8 cellular contexts compared by ENCODE assay signal in the genomic region with DNA sequence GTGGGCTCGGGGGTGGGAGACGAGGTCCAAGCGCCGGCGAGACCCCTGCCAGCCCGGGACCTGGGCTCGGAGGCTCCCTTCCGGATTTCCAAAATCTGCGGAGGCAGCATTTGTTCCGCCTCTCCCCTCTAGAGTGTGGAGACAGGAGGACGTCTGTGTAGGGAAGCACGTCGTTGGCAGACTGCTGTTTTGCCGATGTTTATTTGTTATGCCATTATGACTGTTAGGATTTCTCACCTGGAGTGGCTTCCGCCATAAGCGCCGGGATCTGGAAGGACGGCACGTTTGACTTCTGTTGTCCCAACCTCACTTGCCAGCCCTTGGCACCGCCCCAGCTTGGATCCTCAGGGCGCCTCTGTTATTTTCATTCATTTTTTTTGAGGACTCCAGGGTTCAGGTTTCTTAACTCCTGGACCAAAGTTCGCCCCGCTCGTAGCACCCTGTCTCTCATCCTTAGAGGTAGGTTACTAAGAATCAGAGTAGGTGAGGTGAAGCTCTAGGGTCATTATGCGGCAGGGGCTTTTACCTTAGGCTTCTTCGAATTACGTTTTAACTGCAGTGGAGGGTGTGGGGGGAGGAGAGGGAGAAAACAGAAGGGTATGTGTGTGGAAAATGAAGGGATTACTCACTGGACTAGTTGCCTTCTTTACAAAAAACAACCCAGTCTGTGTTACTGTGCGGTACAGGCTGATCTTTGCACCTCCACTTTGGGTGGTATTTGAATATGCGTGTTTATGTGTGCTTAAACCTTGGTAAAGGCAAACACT. TPM values are rescaled to one million over a fixed set of nuclear protein-coding genes. Genes with fewer than 3 reads are reported as not detected.
DNase-seq lines count a peak whose midpoint lies in the region; ATAC-seq and TF ChIP-seq lines count a peak whose summit lies in the region.

No MANE protein-coding gene starts in this region.

- TF ChIP-seq RAD21 in liver (IDR thresholded peaks at IDR 0.05), result peak in 1 of 2 donors; percentile 4

- H3K9me3 ChIP-seq in OCI-LY1 (ENCODE audit: low read length) (no peaks in the 10 kb centered on the region), liver (ENCODE audit: control insufficient read depth in 4 of 4, low read length in 3 of 4) (no peaks in the 10 kb centered on the region)

- 2% methylated on average over 29 of the region's 29 CpGs for WGBS in liver

- H3K4me2 ChIP-seq in OCI-LY1 (ENCODE audit: low read length), result peak overlapping the region; percentile 68

- H3K4me3 ChIP-seq in OCI-LY1 (ENCODE audit: low read depth, low read length, poor library complexity, severe bottlenecking) (peak overlapping the region; percentile 75), liver (ENCODE audit: low read depth in 1 of 3, low read length in 3 of 3) (peak overlapping the region; percentile 72 to 94 (median 91))

- H4K20me1 ChIP-seq in OCI-LY1 (ENCODE audit: insufficient read depth, low read length), result no peaks in the 10 kb centered on the region

- H3K4me3 Mint-ChIP-seq in central memory CD8-positive, alpha-beta T cell, result peak overlapping the region; percentile 84

- H3K27me3 Mint-ChIP-seq in central memory CD8-positive, alpha-beta T cell, result peaks cover 39% of the 10 kb centered on the region

- H3K27me3 ChIP-seq in OCI-LY1 (ENCODE audit: insufficient read depth, low read length) (no peaks in the 10 kb centered on the region), liver (ENCODE audit: control insufficient read depth in 4 of 4, insufficient read depth in 4 of 4, low read length in 3 of 4) (no peaks in the 10 kb centered on the region)

- no peaks in the 10 kb centered on the region for H3F3A ChIP-seq in OCI-LY1 (ENCODE audit: insufficient read depth, low read length)

- H3K36me3 Mint-ChIP-seq in central memory CD8-positive, alpha-beta T cell (ENCODE audit: insufficient read depth), result no peaks in the 10 kb centered on the region

- DNase-seq in activated CD4-positive, CD25-positive, alpha-beta regulatory T cell (lab: John Stamatoyannopoulos, UW), result no peak
- no peak for DNase-seq in central memory CD8-positive, alpha-beta T cell (ENCODE audit: low spot score in 2 of 2)
- DNase-seq in substantia nigra (lab: John Stamatoyannopoulos, UW), result peak in 9 of 49 donors; percentile 4 to 51 (median 33)
- no peak for DNase-seq in CD1c-positive myeloid dendritic cell (ENCODE audit: extremely low spot score)

- ATAC-seq in activated CD4-positive, CD25-positive, alpha-beta regulatory T cell treated with anti-CD3 and anti-CD28 coated beads, Interleukin-2, amount 50 U/mL, for 24 hours, result peak; percentile 25 to 33
- ATAC-seq in HG03095 (IDR thresholded peaks at IDR 0.05; ENCODE audit: unreplicated experiment), result peak; percentile 15
- no peak for ATAC-seq in central memory CD8-positive, alpha-beta T cell (replicated peaks; ENCODE audit: extremely low read depth, poor library complexity, severe bottlenecking)

- H3K36me3 ChIP-seq in OCI-LY1 (ENCODE audit: insufficient read depth, low read length), result no peaks in the 10 kb centered on the region
- H3K36me3 ChIP-seq in liver (ENCODE audit: control insufficient read depth in 4 of 4, insufficient read depth in 3 of 4, low read depth in 1 of 4, low read length in 3 of 4), result peaks cover 0 to 11% (median 2%) of the 10 kb centered on the region in 4 donors

- H3K27ac Mint-ChIP-seq in central memory CD8-positive, alpha-beta T cell (ENCODE audit: low read depth), result no peak overlapping the region

- peaks cover 8% of the 10 kb centered on the region for H3K4me1 Mint-ChIP-seq in central memory CD8-positive, alpha-beta T cell

- no peaks in the 10 kb centered on the region for H3K9me3 Mint-ChIP-seq in central memory CD8-positive, alpha-beta T cell

- H3K4me1 ChIP-seq in OCI-LY1 (ENCODE audit: insufficient read depth, low read length, severe bottlenecking) (peaks cover 5% of the 10 kb centered on the region), liver (ENCODE audit: control insufficient read depth in 4 of 4, insufficient read depth in 4 of 4, low read length in 3 of 4) (peaks cover 6 to 29% (median 21%) of the 10 kb centered on the region in 4 donors)

- peak overlapping the region; percentile 71 for H3K9ac ChIP-seq in OCI-LY1 (ENCODE audit: low read length)
- peak overlapping the region; percentile 55 to 91 for H3K9ac ChIP-seq in liver (ENCODE audit: low read depth in 1 of 2, low read length in 2 of 2)

- no peaks in the 10 kb centered on the region for H3K9me2 ChIP-seq in OCI-LY1 (ENCODE audit: low read depth, low read length)

- H3K27ac ChIP-seq in OCI-LY1 (ENCODE audit: low read depth, low read length, poor library complexity, severe bottlenecking) (no peak overlapping the region), liver (ENCODE audit: low read depth in 1 of 2, low read length in 2 of 2) (peak overlapping the region; percentile 78 to 92), substantia nigra (ENCODE audit: low read depth, low read length, poor library complexity, severe bottlenecking) (peak overlapping the region; percentile 51)

- no peaks in the 10 kb centered on the region for H3K79me2 ChIP-seq in OCI-LY1 (ENCODE audit: insufficient read depth, low read length)

- 0 out of 2 replicates have a peak overlapping the region, but pooled peaks have one; percentile 47 for H2AFZ ChIP-seq in OCI-LY1 (ENCODE audit: low read length)

- TF ChIP-seq CTCF in OCI-LY1 (IDR thresholded peaks at IDR 0.05; ENCODE audit: low read length), result no peak
- TF ChIP-seq CTCF in liver (IDR thresholded peaks at IDR 0.05; ENCODE audit: low read depth, low read length, missing input control), result no peak

TF ChIP-seq in liver, 16 proteins besides CTCF, POLR2A, EP300 and RAD21:
- no peak for TF ChIP-seq NR2F2 (IDR thresholded peaks at IDR 0.05)
- peak; percentile 74 to 94 for TF ChIP-seq HNF4A (conservative IDR thresholded peaks at IDR 0.05)
- TF ChIP-seq SP1 (IDR thresholded peaks at IDR 0.05), result peak; percentile 47
- TF ChIP-seq YY1 (IDR thresholded peaks at IDR 0.05), result peak; percentile 56
- TF ChIP-seq RXRA (IDR thresholded peaks at IDR 0.05), result peak in 1 of 2 donors; percentile 72
- TF ChIP-seq JUND (IDR thresholded peaks at IDR 0.05), result no peak
- peak; percentile 54 for TF ChIP-seq HNF4G (IDR thresholded peaks at IDR 0.05)

RNA-seq across cellular contexts. Expression of a gene that starts 0.5 kb away (rescaled TPM):
- total RNA-seq in liver, result 100 to 1,000 TPM; 102 to 109 TPM
- 10 to 100 TPM; 53.0 to 70.9 TPM for polyA plus RNA-seq in liver
